Comparison of ENCODE assay signal across 8 cellular contexts in genomic region chr22:26656896-26657851, GRCh38. TPM values are rescaled to one million over a fixed set of nuclear protein-coding genes. Genes with fewer than 3 reads are reported as not detected.
DNase-seq lines count a peak whose midpoint lies in the region; ATAC-seq, FAIRE-seq and TF ChIP-seq lines count a peak whose summit lies in the region.

TSS of gene MIAT (plus strand) at chr22:26657588.

- ATAC-seq in GM21723 (IDR thresholded peaks at IDR 0.05; ENCODE audit: unreplicated experiment) (peak; percentile 63), SK-N-SH treated with all-trans-retinoic acid at 6 μM for 48 hours (peak; percentile 67)

- H4K20me1 ChIP-seq in astrocyte (ENCODE audit: insufficient read depth, low read length): no peaks in the 10 kb centered on the region

- no peak for FAIRE-seq in astrocyte (lab: Jason Lieb, UNC)
- no peak for FAIRE-seq in RCC 7860 (lab: Jason Lieb, UNC)

- no peaks in the 10 kb centered on the region for H3K9me3 ChIP-seq in astrocyte (ENCODE audit: insufficient read depth, low read depth, low read length)

- H2AFZ ChIP-seq in astrocyte (ENCODE audit: low read depth, low read length): peak within 1 kb of the TSS; percentile 76

- H3K9me3 Mint-ChIP-seq in astrocyte (ENCODE audit: unreplicated experiment): no peaks in the 10 kb centered on the region

- H3K27ac ChIP-seq in astrocyte (ENCODE audit: low read depth, low read length): no peak within 1 kb of the TSS

- peaks cover 27% of the 10 kb centered on the region for H3K4me1 ChIP-seq in astrocyte (ENCODE audit: insufficient read depth, low read length)

- peak; percentile 70 for DNase-seq in AG08396 (ENCODE audit: low spot score)
- DNase-seq in astrocyte (ENCODE audit: low read depth): no peak
- peak; percentile 74 for DNase-seq in iPS-NIHi11 (ENCODE audit: low spot score)
- DNase-seq in stimulated activated CD4-positive, alpha-beta T cell treated with anti-CD3 and anti-CD28 coated beads, Interleukin-2, amount 100 ng/mL, for 48 hours: peak; percentile 48 to 57
- DNase-seq in RCC 7860 (ENCODE audit: low spot score): no peak
- no peak for DNase-seq in NCI-H1694 treated with DMSO at 0.1 percent for 48 hours (lab: John Stamatoyannopoulos, UW)

- H3K36me3 Mint-ChIP-seq in astrocyte (ENCODE audit: low read depth, unreplicated experiment): no peaks in the 10 kb centered on the region

- peaks cover 14% of the 10 kb centered on the region for H3K27me3 Mint-ChIP-seq in astrocyte (ENCODE audit: low read depth, unreplicated experiment)

- peak within 1 kb of the TSS; percentile 54 for H3K4me3 ChIP-seq in astrocyte (ENCODE audit: insufficient read depth, low read depth, low read length)

- H3K79me2 ChIP-seq in astrocyte (ENCODE audit: insufficient read depth, low read length): no peaks in the 10 kb centered on the region

- H3K27ac Mint-ChIP-seq in astrocyte (ENCODE audit: unreplicated experiment): peak within 1 kb of the TSS; percentile 75

- H3K36me3 ChIP-seq in astrocyte (ENCODE audit: insufficient read depth, low read length): no peaks in the 10 kb centered on the region

- peak within 1 kb of the TSS; percentile 87 for H3K4me3 Mint-ChIP-seq in astrocyte (ENCODE audit: unreplicated experiment)

- H3K4me2 ChIP-seq in astrocyte (ENCODE audit: low read length): peak within 1 kb of the TSS; percentile 90

- TF ChIP-seq CTCF in astrocyte (IDR thresholded peaks at IDR 0.05; ENCODE audit: insufficient read depth, low read depth, low read length): no peak

- H3K27me3 ChIP-seq in astrocyte (ENCODE audit: insufficient read depth, low read length): peaks cover 25% of the 10 kb centered on the region

- peak within 1 kb of the TSS; percentile 65 for H3K9ac ChIP-seq in astrocyte (ENCODE audit: low read length)

- peaks cover 23% of the 10 kb centered on the region for H3K4me1 Mint-ChIP-seq in astrocyte (ENCODE audit: low read depth, unreplicated experiment)

TF ChIP-seq in SK-N-SH treated with all-trans-retinoic acid at 6 μM for 48 hours, 23 proteins besides CTCF, POLR2A, EP300 and RAD21:
- TF ChIP-seq, protein P1, sequence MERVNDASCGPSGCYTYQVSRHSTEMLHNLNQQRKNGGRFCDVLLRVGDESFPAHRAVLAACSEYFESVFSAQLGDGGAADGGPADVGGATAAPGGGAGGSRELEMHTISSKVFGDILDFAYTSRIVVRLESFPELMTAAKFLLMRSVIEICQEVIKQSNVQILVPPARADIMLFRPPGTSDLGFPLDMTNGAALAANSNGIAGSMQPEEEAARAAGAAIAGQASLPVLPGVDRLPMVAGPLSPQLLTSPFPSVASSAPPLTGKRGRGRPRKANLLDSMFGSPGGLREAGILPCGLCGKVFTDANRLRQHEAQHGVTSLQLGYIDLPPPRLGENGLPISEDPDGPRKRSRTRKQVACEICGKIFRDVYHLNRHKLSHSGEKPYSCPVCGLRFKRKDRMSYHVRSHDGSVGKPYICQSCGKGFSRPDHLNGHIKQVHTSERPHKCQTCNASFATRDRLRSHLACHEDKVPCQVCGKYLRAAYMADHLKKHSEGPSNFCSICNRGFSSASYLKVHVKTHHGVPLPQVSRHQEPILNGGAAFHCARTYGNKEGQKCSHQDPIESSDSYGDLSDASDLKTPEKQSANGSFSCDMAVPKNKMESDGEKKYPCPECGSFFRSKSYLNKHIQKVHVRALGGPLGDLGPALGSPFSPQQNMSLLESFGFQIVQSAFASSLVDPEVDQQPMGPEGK (CRISPR knock-in tag; IDR thresholded peaks at IDR 0.05; ENCODE audit: borderline replicate concordance): 0 out of 2 replicates have a peak, but pooled peaks have one; percentile 29
- TF ChIP-seq ZNF565 (CRISPR knock-in tag; conservative IDR thresholded peaks at IDR 0.05; ENCODE audit: low read depth): no peak
- no peak for TF ChIP-seq ZC3H10 (CRISPR knock-in tag; IDR thresholded peaks at IDR 0.05)

RNA-seq across cellular contexts. Expression of gene MIAT, which starts in this region (rescaled TPM):
- 22.8 and 32.1 TPM in 2 replicates for total RNA-seq in astrocyte

Comparison
In these comparisons a context has a peak if more than half of its experiments do, and no peak if none do; other contexts are left out.
1. DNase-seq: peak in AG08396 (single experiment), iPS-NIHi11 (single experiment) and stimulated activated CD4-positive, alpha-beta T cell treated with anti-CD3 and anti-CD28 coated beads, Interleukin-2, amount 100 ng/mL, for 48 hours (2 of 2); none in astrocyte (single experiment), RCC 7860 (single experiment) and NCI-H1694 treated with DMSO at 0.1 percent for 48 hours (single experiment).